In the genomic region with DNA sequence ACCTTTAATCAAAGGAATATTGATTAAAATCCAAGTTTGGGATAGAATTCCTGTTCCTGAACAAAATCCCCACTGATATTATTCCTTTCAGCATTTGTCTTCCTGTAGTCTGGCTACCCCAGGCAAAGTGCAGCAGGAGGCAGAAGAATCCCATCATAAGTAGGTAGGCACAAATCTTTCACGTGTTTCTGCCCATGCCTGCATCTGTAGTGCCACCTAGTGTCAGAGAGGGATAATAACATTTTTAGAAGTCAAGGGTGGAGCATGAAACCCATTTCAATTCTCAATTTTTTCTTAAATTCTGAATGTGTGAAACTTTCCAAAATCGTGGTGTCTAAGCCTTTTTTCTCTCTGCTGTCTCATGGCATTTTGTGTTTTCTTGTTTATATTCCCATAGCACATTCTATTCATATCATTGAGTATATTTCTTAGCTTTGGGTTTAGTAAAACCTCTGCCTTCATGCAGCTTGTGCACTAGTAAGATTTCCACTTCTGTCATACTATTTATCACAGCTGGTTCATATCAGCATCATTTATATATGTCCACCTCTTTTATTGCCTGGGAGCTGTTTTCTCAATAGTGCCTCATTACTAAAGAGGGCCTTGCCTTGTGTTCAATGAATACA, we compare ENCODE assay signal across 8 cellular contexts. TPM values are rescaled to one million over a fixed set of nuclear protein-coding genes. Genes with fewer than 3 reads are reported as not detected.
DNase-seq lines count a peak whose midpoint lies in the region; ATAC-seq and TF ChIP-seq lines count a peak whose summit lies in the region.

No MANE protein-coding gene starts in this region.

- H3K4me1 ChIP-seq in right lobe of liver (no peaks in the 10 kb centered on the region), suprapubic skin (no peaks in the 10 kb centered on the region)

- POLR2A ChIA-PET in T-cell (lab: Charles Lee) = no interaction called here

- TF ChIP-seq POLR2A in right lobe of liver (IDR thresholded peaks at IDR 0.05) (no peak), suprapubic skin (IDR thresholded peaks at IDR 0.05) (no peak)

- TF ChIP-seq CTCF in AG10803 (conservative IDR thresholded peaks at IDR 0.05; ENCODE audit: low read length) = peak; percentile 90
- TF ChIP-seq CTCF in choroid plexus epithelial cell (conservative IDR thresholded peaks at IDR 0.05; ENCODE audit: low read depth, low read length) = peak; percentile 88
- peak; percentile 79 to 94 (median 88) for TF ChIP-seq CTCF in right lobe of liver (IDR thresholded peaks at IDR 0.05)
- peak; percentile 74 to 79 for TF ChIP-seq CTCF in suprapubic skin (IDR thresholded peaks at IDR 0.05)

- intact Hi-C loops in right lobe of liver (cut with DNase I) = no loop called here

- H3K9me3 Mint-ChIP-seq in T-cell = no peaks in the 10 kb centered on the region

- H3K36me3 ChIP-seq in right lobe of liver (no peaks in the 10 kb centered on the region), suprapubic skin (no peaks in the 10 kb centered on the region)

- ATAC-seq in GM18498 (IDR thresholded peaks at IDR 0.05; ENCODE audit: unreplicated experiment) = peak; percentile 78
- peak; percentile 93 for ATAC-seq in HG02852 (IDR thresholded peaks at IDR 0.05; ENCODE audit: unreplicated experiment)
- peak in 3 of 4 experiments; percentile 62 to 72 (median 67) for ATAC-seq in T-cell (replicated peaks in 1 of 4)
- peak; percentile 91 to 96 (median 93) for ATAC-seq in right lobe of liver

- H3K4me3 ChIP-seq in AG10803 (ENCODE audit: low read length) = no peak overlapping the region
- no peak overlapping the region for H3K4me3 ChIP-seq in choroid plexus epithelial cell (ENCODE audit: low read depth, low read length)
- H3K4me3 ChIP-seq in right lobe of liver = no peak overlapping the region
- no peak overlapping the region for H3K4me3 ChIP-seq in suprapubic skin

- H3K4me3 Mint-ChIP-seq in T-cell = no peak overlapping the region

- H3K27ac Mint-ChIP-seq in T-cell = no peak overlapping the region

- no peaks in the 10 kb centered on the region for H3K27me3 ChIP-seq in right lobe of liver
- no peaks in the 10 kb centered on the region for H3K27me3 ChIP-seq in suprapubic skin

- WGBS in right lobe of liver (ENCODE audit: insufficient coverage, low coverage, low lambda C conversion rate, missing lambda C conversion rate) = 0% methylated on average over 2 of the region's 2 CpGs
- 0% methylated on average over 2 of the region's 2 CpGs for WGBS in suprapubic skin

- H3K27ac ChIP-seq in right lobe of liver (no peak overlapping the region), suprapubic skin (no peak overlapping the region)

- H3K27me3 Mint-ChIP-seq in T-cell = peaks cover 6 to 10% of the 10 kb centered on the region in 2 donors

- H3K9me3 ChIP-seq in right lobe of liver (no peaks in the 10 kb centered on the region), suprapubic skin (no peaks in the 10 kb centered on the region)

- DNase-seq in AG10803 (ENCODE audit: low read depth) (peak; percentile 68), NCI-H146 (lab: John Stamatoyannopoulos, UW) (peak; percentile 85), T-cell (peak in 26 of 34 experiments; percentile 0 to 34 (median 13)), choroid plexus epithelial cell (ENCODE audit: low read depth) (peak; percentile 90), right lobe of liver (peak in 1 of 3 donors; percentile 48), suprapubic skin (ENCODE audit: low spot score in 2 of 2) (no peak)

- H3K4me1 Mint-ChIP-seq in T-cell = no peaks in the 10 kb centered on the region

- CTCF ChIA-PET in T-cell (lab: Charles Lee) = interaction anchor here (0.6 to 0.9 kb wide), 4 partner anchors 50 to 693 kb away, joined by 3 to 6 read pairs (median 3); no protein-coding TSS in a partner anchor

- H3K36me3 Mint-ChIP-seq in T-cell = no peaks in the 10 kb centered on the region

- no peak for TF ChIP-seq EP300 in suprapubic skin (IDR thresholded peaks at IDR 0.05)

RNA-seq across cellular contexts. Expression of gene RERG, which starts 47.8 kb away (rescaled TPM):
- total RNA-seq in T-cell = under 1 TPM in 2 of 5 donors, not detected in 3; 0.20 to 0.60 TPM
- total RNA-seq in right lobe of liver = 1 to 10 TPM in 3 of 6 experiments, under 1 TPM in 3; 0.68 to 2.1 (median 1.0) TPM
- total RNA-seq in suprapubic skin = 10 to 100 TPM in 2 of 4 donors, 1 to 10 TPM in 2; 7.7 to 23.9 (median 10.9) TPM

RNA-seq across cellular contexts. Expression of gene PTPRO, which starts 53.3 kb away (rescaled TPM):
- 10 to 100 TPM in 1 of 5 donors, 1 to 10 TPM in 4; 1.1 to 11.5 (median 6.3) TPM for total RNA-seq in T-cell
- total RNA-seq in right lobe of liver = 1 to 10 TPM in 3 of 6 experiments, under 1 TPM in 3; 0.43 to 2.7 (median 1.1) TPM
- total RNA-seq in suprapubic skin = under 1 TPM; 0.26 to 0.81 (median 0.51) TPM

Comparison
In these comparisons a context has a peak if more than half of its experiments do, and no peak if none do; other contexts are left out.
1. DNase-seq: peak in AG10803 (single experiment), NCI-H146 (single experiment), T-cell (26 of 34) and choroid plexus epithelial cell (single experiment); none in suprapubic skin (0 of 2).
2. Peak in every context shown above with its lines, with median percentiles within 50 percentile points of each other: CTCF ChIP-seq and ATAC-seq.